ENCODE assay signal across 17 cellular contexts in the genomic region with DNA sequence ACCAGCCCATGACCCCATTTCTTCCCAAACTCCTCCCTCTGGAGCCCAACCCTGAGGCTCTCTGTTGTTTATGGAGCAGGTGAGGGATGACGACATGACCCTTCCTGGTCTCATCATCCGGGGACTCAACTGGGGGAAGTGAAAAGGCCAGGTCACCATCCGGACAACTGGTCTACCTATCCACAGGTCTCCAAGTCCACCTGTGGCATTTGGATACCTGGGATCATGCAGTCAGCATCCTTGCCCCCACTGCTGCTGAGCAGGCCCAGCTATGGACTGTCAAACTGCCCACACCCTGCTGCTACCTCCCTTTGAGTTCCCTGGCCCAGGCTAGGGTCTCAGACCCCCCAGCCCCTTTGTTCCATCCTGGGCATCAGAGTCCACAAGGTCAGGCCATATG. TPM values are rescaled to one million over a fixed set of nuclear protein-coding genes. Genes with fewer than 3 reads are reported as not detected.
"Had no signal": no experiment of that assay in that cellular context is flagged by ENCODE, and none has a peak within 500 bp of the region (broad histone marks: within the 10 kb centered on the region; RNA-seq: fewer than 3 reads in every experiment).

No MANE protein-coding gene starts in this region.

- H2AFZ ChIP-seq: hepatocyte had no signal

- H3K36me3 ChIP-seq: left ventricle myocardium inferior, spleen, tibial artery had no signal

- H3K4me2 ChIP-seq: hepatocyte had no signal

- H3K4me1 ChIP-seq: psoas muscle had no signal

- ATAC-seq: activated CD8-positive, alpha-beta T cell treated with anti-CD3 and anti-CD28 coated beads, Interleukin-2, amount 10 ng/mL, durations not matched to agents 7 days and 5 days; natural killer cell; psoas muscle; stimulated activated naive CD8-positive, alpha-beta T cell treated with anti-CD3 and anti-CD28 coated beads, Interleukin-15, amount 100 ng/mL, for 72 hours had no signal

- H3K27ac ChIP-seq: left ventricle myocardium inferior, psoas muscle, SK-N-MC, tibial artery had no signal

- H3K27ac Mint-ChIP-seq: activated CD4-positive, alpha-beta T cell treated with anti-CD3 and anti-CD28 coated beads, Interleukin-2, amount 10 ng/mL, durations not matched to agents 24 days and 14 days; activated CD8-positive, alpha-beta T cell treated with anti-CD3 and anti-CD28 coated beads, Interleukin-2, amount 10 ng/mL, durations not matched to agents 7 days and 5 days; activated naive CD8-positive, alpha-beta T cell treated with anti-CD3 and anti-CD28 coated beads, Interleukin-2, amount 10 ng/mL, durations not matched to agents 7 days and 5 days; endodermal cell; natural killer cell; stimulated activated naive CD8-positive, alpha-beta T cell treated with anti-CD3 and anti-CD28 coated beads, Interleukin-15, amount 100 ng/mL, for 72 hours had no signal

- H3K9me3 Mint-ChIP-seq: activated CD4-positive, alpha-beta T cell treated with anti-CD3 and anti-CD28 coated beads, Interleukin-2, amount 10 ng/mL, durations not matched to agents 24 days and 14 days; activated naive CD8-positive, alpha-beta T cell treated with anti-CD3 and anti-CD28 coated beads, Interleukin-2, amount 10 ng/mL, durations not matched to agents 7 days and 5 days; endodermal cell; natural killer cell; stimulated activated naive CD8-positive, alpha-beta T cell treated with anti-CD3 and anti-CD28 coated beads, Interleukin-15, amount 100 ng/mL, for 72 hours had no signal

- H3K4me3 ChIP-seq: hepatocyte, left ventricle myocardium inferior, mucosa of descending colon, psoas muscle, SK-N-MC, spleen, tibial artery had no signal

- H3K36me3 Mint-ChIP-seq: activated naive CD8-positive, alpha-beta T cell treated with anti-CD3 and anti-CD28 coated beads, Interleukin-2, amount 10 ng/mL, durations not matched to agents 7 days and 5 days; natural killer cell had no signal

- H3K79me2 ChIP-seq: hepatocyte had no signal

- H3K4me1 Mint-ChIP-seq: activated CD4-positive, alpha-beta T cell treated with anti-CD3 and anti-CD28 coated beads, Interleukin-2, amount 10 ng/mL, durations not matched to agents 24 days and 14 days; activated naive CD8-positive, alpha-beta T cell treated with anti-CD3 and anti-CD28 coated beads, Interleukin-2, amount 10 ng/mL, durations not matched to agents 7 days and 5 days; natural killer cell; stimulated activated naive CD8-positive, alpha-beta T cell treated with anti-CD3 and anti-CD28 coated beads, Interleukin-15, amount 100 ng/mL, for 72 hours had no signal

- H3K4me3 Mint-ChIP-seq: activated CD4-positive, alpha-beta T cell treated with anti-CD3 and anti-CD28 coated beads, Interleukin-2, amount 10 ng/mL, durations not matched to agents 24 days and 14 days; activated CD8-positive, alpha-beta T cell treated with anti-CD3 and anti-CD28 coated beads, Interleukin-2, amount 10 ng/mL, durations not matched to agents 7 days and 5 days; activated naive CD8-positive, alpha-beta T cell treated with anti-CD3 and anti-CD28 coated beads, Interleukin-2, amount 10 ng/mL, durations not matched to agents 7 days and 5 days; endodermal cell; natural killer cell; stimulated activated naive CD8-positive, alpha-beta T cell treated with anti-CD3 and anti-CD28 coated beads, Interleukin-15, amount 100 ng/mL, for 72 hours had no signal

- DNase-seq: activated CD4-positive, alpha-beta T cell treated with anti-CD3 and anti-CD28 coated beads, Interleukin-2, amount 10 ng/mL, durations not matched to agents 24 days and 14 days; activated CD4-positive, CD25-positive, alpha-beta regulatory T cell; activated CD8-positive, alpha-beta memory T cell treated with anti-CD3 and anti-CD28 coated beads, Interleukin-2, amount 50 U/mL, for 48 hours; activated CD8-positive, alpha-beta T cell treated with anti-CD3 and anti-CD28 coated beads, Interleukin-2, amount 10 ng/mL, durations not matched to agents 7 days and 5 days; activated naive CD4-positive, alpha-beta T cell; activated naive CD8-positive, alpha-beta T cell treated with anti-CD3 and anti-CD28 coated beads, Interleukin-2, amount 10 ng/mL, durations not matched to agents 7 days and 5 days; endodermal cell; left ventricle myocardium inferior; mucosa of descending colon; natural killer cell; psoas muscle; stimulated activated naive CD8-positive, alpha-beta T cell treated with anti-CD3 and anti-CD28 coated beads, Interleukin-15, amount 100 ng/mL, for 72 hours; tibial artery had no signal

- H3K9me3 ChIP-seq: left ventricle myocardium inferior, mucosa of descending colon, psoas muscle, spleen, tibial artery had no signal

- H3K27me3 ChIP-seq: hepatocyte, tibial artery had no signal

RNA-seq across cellular contexts. Expression of gene LAPTM5, which starts 60.0 kb away (rescaled TPM):
- total RNA-seq: chondrocyte, endodermal cell had no signal
